ENCODE assay signal across 1 cellular context in genomic region chr19:14497347-14497921, GRCh38.
TF ChIP-seq lines count a peak whose summit lies in the region.

No MANE protein-coding gene starts in this region.

TF ChIP-seq in H1, 55 proteins besides CTCF, POLR2A, EP300 and RAD21:
- TF ChIP-seq SIX5 (IDR thresholded peaks at IDR 0.05; ENCODE audit: low read depth, low read length) = 0 out of 2 replicates have a peak, but pooled peaks have one; percentile 25
- no peak for TF ChIP-seq YY1 (IDR thresholded peaks at IDR 0.05; ENCODE audit: low read depth, low read length)
